ENCODE assay signal across 17 cellular contexts in genomic region chr14:74591899-74592298, GRCh38. TPM values are rescaled to one million over a fixed set of nuclear protein-coding genes. Genes with fewer than 3 reads are reported as not detected.
A peak's percentile ranks its signal among the peaks of the same experiment; 100 is the strongest.
DNase-seq lines count a peak whose midpoint lies in the region; ATAC-seq and TF ChIP-seq lines count a peak whose summit lies in the region.
"Had no signal": no experiment of that assay in that cellular context is flagged by ENCODE, and none has a peak within 500 bp of the region (broad histone marks: within the 10 kb centered on the region; RNA-seq: fewer than 3 reads in every experiment).

No MANE protein-coding gene starts in this region.

- H2BK5ac ChIP-seq in mesenchymal stem cell (ENCODE audit: low read depth, low read length, poor library complexity, severe bottlenecking) = no peak overlapping the region

- H3K36me3 ChIP-seq in mesenchymal stem cell (ENCODE audit: control insufficient read depth in 1 of 2, insufficient read depth in 2 of 2, low read depth in 1 of 2, low read length in 2 of 2) (peaks cover 8 to 46% of the 10 kb centered on the region in 2 experiments), tibial artery (no peaks in the 10 kb centered on the region)
- H3K36me3 ChIP-seq: BLaER1 had no signal

- DNase-seq in RWPE1 (ENCODE audit: low spot score) = no peak
- DNase-seq in epithelial cell of prostate (ENCODE audit: low read depth, low spot score) = no peak
- DNase-seq in mesenchymal stem cell = no peak
- DNase-seq in tibial artery = no peak
- DNase-seq in NCI-H2171 treated with DMSO at 0.1 percent for 48 hours (lab: John Stamatoyannopoulos, UW) = no peak
- no peak for DNase-seq in NOMO-1 treated with DMSO at 0.1 percent for 48 hours (lab: John Stamatoyannopoulos, UW; ENCODE audit: unreplicated experiment)
- DNase-seq: activated CD8-positive, alpha-beta memory T cell treated with anti-CD3 and anti-CD28 coated beads, Interleukin-2, amount 50 U/mL, for 4 hours; activated naive CD4-positive, alpha-beta T cell; effector CD4-positive, alpha-beta T cell; Kasumi-1; midbrain; NCI-H146; NCI-H345; stimulated activated naive CD4-positive, alpha-beta T cell had no signal

- CTCF ChIA-PET in RWPE1 (lab: Yijun Ruan, JAX) = interaction anchor here (1.8 kb wide), 1 partner anchor 17 kb away, joined by 9 read pairs; no protein-coding TSS in a partner anchor

- H4K8ac ChIP-seq in mesenchymal stem cell (ENCODE audit: low read length) = no peak overlapping the region

- no peak overlapping the region for H2BK15ac ChIP-seq in mesenchymal stem cell (ENCODE audit: low read depth, poor library complexity, severe bottlenecking)

- H3K23ac ChIP-seq in mesenchymal stem cell (ENCODE audit: low read length in 2 of 2) = no peak overlapping the region

- peak overlapping the region; percentile 52 for H3K9ac ChIP-seq in mesenchymal stem cell (ENCODE audit: low read length)
- H3K9ac ChIP-seq: BLaER1 had no signal

- H3K9me3 ChIP-seq in mesenchymal stem cell (ENCODE audit: control insufficient read depth, low read length) (no peaks in the 10 kb centered on the region), tibial artery (no peaks in the 10 kb centered on the region)
- H3K9me3 ChIP-seq: BLaER1 had no signal

- no peak for ATAC-seq in GM21825 (IDR thresholded peaks at IDR 0.05; ENCODE audit: unreplicated experiment)

- 62% methylated on average over 5 of the region's 5 CpGs for WGBS in mesenchymal stem cell

- intact Hi-C loops in tibial artery (cut with DNase I; ENCODE audit: low total_unique reads) = no loop called here

- H2BK12ac ChIP-seq in mesenchymal stem cell (ENCODE audit: low read length in 2 of 2) = no peak overlapping the region

- TF ChIP-seq CTCF in RWPE1 (conservative IDR thresholded peaks at IDR 0.05; ENCODE audit: low read depth) (no peak), tibial artery (IDR thresholded peaks at IDR 0.05) (no peak)

- no peak overlapping the region for H2AFZ ChIP-seq in mesenchymal stem cell (ENCODE audit: low read depth, low read length)

- H2AK5ac ChIP-seq in mesenchymal stem cell (ENCODE audit: low read length, severe bottlenecking) = peak overlapping the region; percentile 76

- no peak overlapping the region for H3K4ac ChIP-seq in mesenchymal stem cell (ENCODE audit: low read depth in 1 of 2, low read length in 2 of 2)

- no peak overlapping the region for H3K14ac ChIP-seq in mesenchymal stem cell (ENCODE audit: low read length in 2 of 2)

- no peak overlapping the region for H4K91ac ChIP-seq in mesenchymal stem cell (ENCODE audit: low read length)

- peak overlapping the region in 1 of 2 experiments; percentile 19 for H3K18ac ChIP-seq in mesenchymal stem cell (ENCODE audit: low read depth in 1 of 2, low read length in 2 of 2)

- H3K27me3 ChIP-seq in mesenchymal stem cell (ENCODE audit: control insufficient read depth in 1 of 2, insufficient read depth in 1 of 2, low read length in 2 of 2) (no peaks in the 10 kb centered on the region), tibial artery (no peaks in the 10 kb centered on the region)
- H3K27me3 ChIP-seq: BLaER1 had no signal

- no peak overlapping the region for H3K4me3 ChIP-seq in mesenchymal stem cell (ENCODE audit: insufficient read depth in 1 of 2, low read depth in 1 of 2, low read length in 2 of 2)
- no peak overlapping the region for H3K4me3 ChIP-seq in tibial artery
- H3K4me3 ChIP-seq: BLaER1, smooth muscle cell had no signal

- no peak overlapping the region for H3K4me2 ChIP-seq in mesenchymal stem cell (ENCODE audit: low read length, poor library complexity, severe bottlenecking)
- H3K4me2 ChIP-seq: smooth muscle cell had no signal

- H3K4me1 ChIP-seq in mesenchymal stem cell (ENCODE audit: control insufficient read depth, insufficient read depth, low read depth, low read length) (peaks cover 37% of the 10 kb centered on the region), tibial artery (peaks cover 8 to 93% (median 43%) of the 10 kb centered on the region in 4 donors)

- POLR2A ChIA-PET in RWPE1 (lab: Yijun Ruan, JAX; ENCODE audit: low non-redundant PET) = no interaction called here

- H2BK120ac ChIP-seq in mesenchymal stem cell (ENCODE audit: low read depth, low read length) = no peak overlapping the region

- H3K79me1 ChIP-seq in mesenchymal stem cell (replicated peaks; ENCODE audit: low read length, poor library complexity, severe bottlenecking) = peaks cover 7% of the 10 kb centered on the region

- H3K27ac ChIP-seq in RWPE1 = peak overlapping the region; percentile 46; the same call in 1 of the 2 replicates
- H3K27ac ChIP-seq in epithelial cell of prostate = peak overlapping the region; percentile 58
- peak overlapping the region; percentile 13 for H3K27ac ChIP-seq in mesenchymal stem cell (ENCODE audit: low read length, poor library complexity, severe bottlenecking)
- H3K27ac ChIP-seq in tibial artery = peak overlapping the region; percentile 82
- H3K27ac ChIP-seq: BLaER1 had no signal

RNA-seq across cellular contexts. Expression of gene LTBP2, which starts 20.1 kb away (rescaled TPM):
- polyA plus RNA-seq in mesenchymal stem cell (2013, experiment 1 of 2) = 16.6 TPM
- 16.0 TPM for polyA plus RNA-seq in mesenchymal stem cell (2013, experiment 2 of 2)

Comparison
In these comparisons a context has a peak if more than half of its experiments do, and no peak if none do; other contexts are left out.
1. H3K27ac ChIP-seq: peak in every context shown above with its lines; median percentile 82 in tibial artery; 58 in epithelial cell of prostate; 46 in RWPE1; 13 in mesenchymal stem cell.